Comparison of ENCODE assay signal across 30 cellular contexts in the genomic region with DNA sequence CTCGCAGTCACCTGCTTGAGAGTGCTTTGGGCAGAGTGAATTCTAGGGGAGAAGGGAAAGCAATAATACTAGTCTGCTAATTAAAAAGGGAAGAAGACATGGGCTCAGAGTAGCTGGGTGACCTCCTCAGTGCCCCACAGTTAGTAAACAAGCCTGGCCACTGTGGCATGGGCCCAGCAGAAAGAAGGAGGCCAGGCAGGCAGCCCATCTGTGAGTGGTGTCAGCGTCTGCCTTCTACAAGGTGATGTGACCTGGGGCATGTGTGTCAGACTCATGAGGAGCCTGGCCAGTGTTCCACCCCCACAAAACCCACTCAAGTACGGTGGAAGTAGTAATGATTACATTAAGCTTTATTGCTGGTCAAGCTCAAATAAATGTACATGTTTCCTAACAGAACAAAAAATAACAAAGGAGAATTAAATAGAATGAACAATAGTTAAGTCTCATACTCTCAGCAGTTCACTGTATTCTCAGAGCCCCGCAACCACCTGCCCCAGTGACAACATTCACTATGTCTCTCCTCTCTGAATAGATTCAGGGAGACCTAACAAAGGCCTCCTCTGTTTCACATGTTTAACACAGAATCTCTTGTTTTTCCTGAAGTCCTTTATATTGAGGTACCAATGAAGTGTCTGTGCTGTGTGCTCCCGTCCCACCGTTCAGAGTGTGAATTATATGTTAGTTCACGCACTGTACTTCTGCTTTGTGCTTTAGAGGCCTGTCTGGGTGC. TPM values are rescaled to one million over a fixed set of nuclear protein-coding genes. Genes with fewer than 3 reads are reported as not detected.
DNase-seq lines count a peak whose midpoint lies in the region; ATAC-seq, FAIRE-seq and TF ChIP-seq lines count a peak whose summit lies in the region.
"Had no signal": no experiment of that assay in that cellular context is flagged by ENCODE, and none has a peak within 500 bp of the region (broad histone marks: within the 10 kb centered on the region; RNA-seq: fewer than 3 reads in every experiment).

No MANE protein-coding gene starts in this region.

- peaks cover 2% of the 10 kb centered on the region for H3K36me3 Mint-ChIP-seq in neural crest cell (ENCODE audit: low read depth)
- peaks cover 1% of the 10 kb centered on the region for H3K36me3 Mint-ChIP-seq in activated T-helper 1 cell treated with anti-CD3 and anti-CD28 coated beads, Interleukin-12 subunit alpha, Interleukin-12 subunit beta, Interleukin-2, Interleukin-4 antibody, amounts not matched to agents 30 ng/mL and 10 ng/mL and 1 ng/mL, durations not matched to agents 14 hours and 24 hours and 36 hours (ENCODE audit: low read depth)
- H3K36me3 Mint-ChIP-seq: activated CD4-positive, alpha-beta memory T cell treated with anti-CD3 and anti-CD28 coated beads for 36 hours had no signal

- H3K4me1 Mint-ChIP-seq in neural crest cell: peaks cover 28% of the 10 kb centered on the region
- peaks cover 16% of the 10 kb centered on the region for H3K4me1 Mint-ChIP-seq in activated T-helper 1 cell treated with anti-CD3 and anti-CD28 coated beads, Interleukin-12 subunit alpha, Interleukin-12 subunit beta, Interleukin-2, Interleukin-4 antibody, amounts not matched to agents 30 ng/mL and 10 ng/mL and 1 ng/mL, durations not matched to agents 14 hours and 24 hours and 36 hours (ENCODE audit: low read depth)

- peak overlapping the region; percentile 35 for H3K27ac Mint-ChIP-seq in neural crest cell (ENCODE audit: unreplicated experiment)
- H3K27ac Mint-ChIP-seq in activated T-helper 1 cell treated with anti-CD3 and anti-CD28 coated beads, Interleukin-12 subunit alpha, Interleukin-12 subunit beta, Interleukin-2, Interleukin-4 antibody, amounts not matched to agents 30 ng/mL and 10 ng/mL and 1 ng/mL, durations not matched to agents 14 hours and 24 hours and 36 hours: no peak overlapping the region
- H3K27ac Mint-ChIP-seq: activated CD4-positive, alpha-beta memory T cell treated with anti-CD3 and anti-CD28 coated beads for 36 hours; activated naive CD8-positive, alpha-beta T cell treated with anti-CD3 and anti-CD28 coated beads, Interleukin-2, amount 50 U/mL, for 24 hours; B cell had no signal

- intact Hi-C loops in Right ventricle myocardium inferior (cut with DNase I): no loop called here
- intact Hi-C loops in left cardiac atrium (cut with DNase I): no loop called here
- intact Hi-C loops in activated T-helper 1 cell treated with anti-CD3 and anti-CD28 coated beads, Interleukin-12 subunit alpha, Interleukin-12 subunit beta, Interleukin-2, Interleukin-4 antibody, amounts not matched to agents 30 ng/mL and 10 ng/mL and 1 ng/mL, durations not matched to agents 14 hours and 24 hours and 36 hours (cut with micrococcal nuclease): loop anchor here (10.0 kb wide), 1 partner anchor 914 kb away; no protein-coding TSS in a partner anchor

- FAIRE-seq in frontal cortex (lab: Jason Lieb, UNC): peak; percentile 50
- FAIRE-seq: A204.1, GM12878, islet of Langerhans had no signal

- H3K27ac ChIP-seq in temporal lobe (ENCODE audit: low read depth, low read length): peak overlapping the region; percentile 87
- H3K27ac ChIP-seq: brain microvascular endothelial cell, prostate gland, RWPE1, skin epidermis, thyroid gland had no signal

- DNase-seq in Right ventricle myocardium inferior (ENCODE audit: missing footprints) (peak; percentile 68), left cardiac atrium (no peak), frontal cortex (ENCODE audit: low spot score in 2 of 2) (peak in 1 of 2 donors; percentile 10), neural crest cell (ENCODE audit: low read depth, low spot score) (no peak), NCI-H524 (lab: John Stamatoyannopoulos, UW) (no peak)
- no peak for DNase-seq in activated T-helper 1 cell treated with anti-CD3 and anti-CD28 coated beads, Interleukin-12 subunit alpha, Interleukin-12 subunit beta, Interleukin-2, Interleukin-4 antibody, amounts not matched to agents 30 ng/mL and 10 ng/mL and 1 ng/mL, durations not matched to agents 14 hours and 24 hours and 36 hours (ENCODE audit: low spot score)
- DNase-seq: activated CD4-positive, alpha-beta memory T cell treated with anti-CD3 and anti-CD28 coated beads for 36 hours; activated CD4-positive, CD25-positive, alpha-beta regulatory T cell; activated gamma-delta T cell; activated naive CD8-positive, alpha-beta T cell treated with anti-CD3 and anti-CD28 coated beads, Interleukin-2, amount 50 U/mL, for 24 hours; brain microvascular endothelial cell; Caco-2; DMS79 treated with DMSO at 0.1 percent for 48 hours; H7; mammary epithelial cell; NCI-H1417 treated with DMSO at 0.1 percent for 48 hours; NCI-H69; stimulated activated CD4-positive, alpha-beta T cell treated with anti-CD3 and anti-CD28 coated beads, Interleukin-1b, Interleukin-23, amount 100 ng/mL, for 48 hours; T1000; thyroid gland had no signal

- peaks cover 2% of the 10 kb centered on the region for H3K9me3 Mint-ChIP-seq in neural crest cell
- no peaks in the 10 kb centered on the region for H3K9me3 Mint-ChIP-seq in activated T-helper 1 cell treated with anti-CD3 and anti-CD28 coated beads, Interleukin-12 subunit alpha, Interleukin-12 subunit beta, Interleukin-2, Interleukin-4 antibody, amounts not matched to agents 30 ng/mL and 10 ng/mL and 1 ng/mL, durations not matched to agents 14 hours and 24 hours and 36 hours
- H3K9me3 Mint-ChIP-seq: activated CD4-positive, alpha-beta memory T cell treated with anti-CD3 and anti-CD28 coated beads for 36 hours; activated naive CD8-positive, alpha-beta T cell treated with anti-CD3 and anti-CD28 coated beads, Interleukin-2, amount 50 U/mL, for 24 hours had no signal

- H3K4me3 Mint-ChIP-seq in neural crest cell: peak overlapping the region; percentile 7
- H3K4me3 Mint-ChIP-seq in activated T-helper 1 cell treated with anti-CD3 and anti-CD28 coated beads, Interleukin-12 subunit alpha, Interleukin-12 subunit beta, Interleukin-2, Interleukin-4 antibody, amounts not matched to agents 30 ng/mL and 10 ng/mL and 1 ng/mL, durations not matched to agents 14 hours and 24 hours and 36 hours: no peak overlapping the region
- H3K4me3 Mint-ChIP-seq: activated CD4-positive, alpha-beta memory T cell treated with anti-CD3 and anti-CD28 coated beads for 36 hours; activated naive CD8-positive, alpha-beta T cell treated with anti-CD3 and anti-CD28 coated beads, Interleukin-2, amount 50 U/mL, for 24 hours; B cell had no signal

- no peak for TF ChIP-seq CTCF in neural crest cell (conservative IDR thresholded peaks at IDR 0.05)

- ATAC-seq in Right ventricle myocardium inferior: peak; percentile 71
- ATAC-seq in left cardiac atrium: no peak
- no peak for ATAC-seq in HG03439 (IDR thresholded peaks at IDR 0.05; ENCODE audit: unreplicated experiment)
- ATAC-seq: activated naive CD8-positive, alpha-beta T cell treated with anti-CD3 and anti-CD28 coated beads, Interleukin-2, amount 50 U/mL, for 24 hours; GM12878 had no signal

- H3K27me3 Mint-ChIP-seq in neural crest cell (ENCODE audit: low read depth): no peaks in the 10 kb centered on the region
- H3K27me3 Mint-ChIP-seq in activated T-helper 1 cell treated with anti-CD3 and anti-CD28 coated beads, Interleukin-12 subunit alpha, Interleukin-12 subunit beta, Interleukin-2, Interleukin-4 antibody, amounts not matched to agents 30 ng/mL and 10 ng/mL and 1 ng/mL, durations not matched to agents 14 hours and 24 hours and 36 hours (ENCODE audit: insufficient read depth): peaks cover 11% of the 10 kb centered on the region
- H3K27me3 Mint-ChIP-seq: activated CD4-positive, alpha-beta memory T cell treated with anti-CD3 and anti-CD28 coated beads for 36 hours; B cell had no signal

RNA-seq across cellular contexts. Expression of a gene that starts 32.5 kb away (rescaled TPM):
- total RNA-seq in Right ventricle myocardium inferior (10.3 TPM), left cardiac atrium (1 to 10 TPM; 7.8 to 8.3 TPM), frontal cortex (11.4 TPM), neural crest cell (1.8 and 2.3 TPM in 2 replicates), temporal lobe (8.9 TPM)
- total RNA-seq in activated T-helper 1 cell treated with anti-CD3 and anti-CD28 coated beads, Interleukin-12 subunit alpha, Interleukin-12 subunit beta, Interleukin-2, Interleukin-4 antibody, amounts not matched to agents 30 ng/mL and 10 ng/mL and 1 ng/mL, durations not matched to agents 14 hours and 24 hours and 36 hours: 0.23 and 0.73 TPM in 2 replicates
- total RNA-seq: dermis microvascular lymphatic vessel endothelial cell had no signal
